ENCODE assay signal across 16 cellular contexts in the genomic region with DNA sequence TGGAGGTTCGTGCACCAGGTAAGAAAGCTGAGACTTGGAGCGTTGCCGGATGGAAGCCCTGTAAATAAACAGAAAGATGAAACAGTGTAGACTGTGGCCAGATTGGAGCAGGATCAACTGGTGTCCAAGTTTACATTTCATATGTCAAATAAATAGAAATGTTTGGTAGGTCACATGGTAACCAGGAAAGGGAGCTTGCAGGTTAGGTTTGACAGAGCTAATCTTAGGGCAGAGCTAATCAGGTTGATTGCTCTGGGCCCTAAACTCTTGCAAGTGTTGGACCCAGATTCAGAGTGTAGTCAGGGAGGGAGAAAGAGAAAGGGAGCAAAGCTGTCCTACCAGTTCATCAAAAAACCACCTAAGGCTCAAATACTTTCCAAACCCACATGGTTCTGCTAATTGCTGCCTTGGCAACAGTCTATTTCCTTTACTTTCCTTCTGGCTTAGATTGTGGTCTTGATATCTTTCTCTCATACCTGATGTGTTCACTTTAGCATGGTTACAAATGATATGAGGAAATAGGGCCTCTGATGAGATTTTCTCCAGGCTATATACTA.
DNase-seq lines count a peak whose midpoint lies in the region; ATAC-seq and TF ChIP-seq lines count a peak whose summit lies in the region.
"Had no signal": no experiment of that assay in that cellular context is flagged by ENCODE, and none has a peak within 500 bp of the region (broad histone marks: within the 10 kb centered on the region; RNA-seq: fewer than 3 reads in every experiment).

No MANE protein-coding gene starts in this region.

- no peak for TF ChIP-seq EP300 in stomach (IDR thresholded peaks at IDR 0.05)

- peaks cover 22% of the 10 kb centered on the region for H3K27me3 Mint-ChIP-seq in activated naive CD8-positive, alpha-beta T cell treated with anti-CD3 and anti-CD28 coated beads, Interleukin-2, amount 10 ng/mL, durations not matched to agents 7 days and 5 days
- no peaks in the 10 kb centered on the region for H3K27me3 Mint-ChIP-seq in activated naive CD8-positive, alpha-beta T cell treated with anti-CD3 and anti-CD28 coated beads for 36 hours
- H3K27me3 Mint-ChIP-seq in T-cell, result no peaks in the 10 kb centered on the region

- ATAC-seq in activated naive CD8-positive, alpha-beta T cell treated with anti-CD3 and anti-CD28 coated beads, Interleukin-2, amount 10 ng/mL, durations not matched to agents 7 days and 5 days (ENCODE audit: low read depth), result peak; percentile 69
- ATAC-seq in T-cell (replicated peaks in 1 of 4) (peak; percentile 33 to 77 (median 61)), GM21360 (IDR thresholded peaks at IDR 0.05; ENCODE audit: unreplicated experiment) (no peak), GM21515 (IDR thresholded peaks at IDR 0.05; ENCODE audit: unreplicated experiment) (no peak)
- ATAC-seq: heart right ventricle, left cardiac atrium had no signal

- H3K36me3 ChIP-seq in stomach, result no peaks in the 10 kb centered on the region
- H3K36me3 ChIP-seq: heart right ventricle had no signal

- peak overlapping the region; percentile 59 for H3K27ac Mint-ChIP-seq in activated naive CD8-positive, alpha-beta T cell treated with anti-CD3 and anti-CD28 coated beads, Interleukin-2, amount 10 ng/mL, durations not matched to agents 7 days and 5 days
- H3K27ac Mint-ChIP-seq in activated naive CD8-positive, alpha-beta T cell treated with anti-CD3 and anti-CD28 coated beads for 36 hours, result no peak overlapping the region
- H3K27ac Mint-ChIP-seq in T-cell, result peak overlapping the region; percentile 15 to 80

- CTCF ChIA-PET in T-cell (lab: Charles Lee), result interaction anchor here (0.5 to 1.9 kb wide), 10 partner anchors 10 to 838 kb away, joined by 3 to 7 read pairs (median 4); no protein-coding TSS in a partner anchor

- H3K27ac ChIP-seq in stomach, result peak overlapping the region in 2 of 5 donors; percentile 37 to 55
- H3K27ac ChIP-seq: heart right ventricle, parathyroid adenoma had no signal

- 34 to 64% (median 49%) methylated on average over 3 of the region's 3 CpGs for WGBS in stomach, 5 donors

- H3K9me3 Mint-ChIP-seq in activated naive CD8-positive, alpha-beta T cell treated with anti-CD3 and anti-CD28 coated beads, Interleukin-2, amount 10 ng/mL, durations not matched to agents 7 days and 5 days, result no peaks in the 10 kb centered on the region
- no peaks in the 10 kb centered on the region for H3K9me3 Mint-ChIP-seq in activated naive CD8-positive, alpha-beta T cell treated with anti-CD3 and anti-CD28 coated beads for 36 hours
- no peaks in the 10 kb centered on the region for H3K9me3 Mint-ChIP-seq in T-cell

- H3K4me1 ChIP-seq in stomach, result peaks cover 0 to 9% (median 4%) of the 10 kb centered on the region in 4 donors
- H3K4me1 ChIP-seq: parathyroid adenoma had no signal

- TF ChIP-seq CTCF in epithelial cell of esophagus (IDR thresholded peaks at IDR 0.05; ENCODE audit: insufficient read depth, low read depth, low read length, missing control alignments) (no peak), stomach (IDR thresholded peaks at IDR 0.05) (no peak)

- intact Hi-C loops in stomach (cut with DNase I; ENCODE audit: low total_unique reads), result no loop called here

- TF ChIP-seq POLR2A in stomach (IDR thresholded peaks at IDR 0.05), result no peak

- peaks cover 4% of the 10 kb centered on the region for H3K36me3 Mint-ChIP-seq in activated naive CD8-positive, alpha-beta T cell treated with anti-CD3 and anti-CD28 coated beads, Interleukin-2, amount 10 ng/mL, durations not matched to agents 7 days and 5 days
- H3K36me3 Mint-ChIP-seq in activated naive CD8-positive, alpha-beta T cell treated with anti-CD3 and anti-CD28 coated beads for 36 hours, result no peaks in the 10 kb centered on the region
- H3K36me3 Mint-ChIP-seq in T-cell, result no peaks in the 10 kb centered on the region

- POLR2A ChIA-PET in activated naive CD8-positive, alpha-beta T cell treated with anti-CD3 and anti-CD28 coated beads, Interleukin-2, amount 10 ng/mL, durations not matched to agents 7 days and 5 days (lab: Charles Lee), result no interaction called here
- POLR2A ChIA-PET in T-cell (lab: Charles Lee), result interaction anchor here in 1 of 2 donors (0.6 to 0.7 kb wide), 2 partner anchors 34 to 196 kb away, joined by 3 read pairs; no protein-coding TSS in a partner anchor

- H3K27me3 ChIP-seq in stomach, result no peaks in the 10 kb centered on the region
- H3K27me3 ChIP-seq: heart right ventricle had no signal

- H3K4me3 Mint-ChIP-seq in activated naive CD8-positive, alpha-beta T cell treated with anti-CD3 and anti-CD28 coated beads, Interleukin-2, amount 10 ng/mL, durations not matched to agents 7 days and 5 days, result peak overlapping the region; percentile 4
- no peak overlapping the region for H3K4me3 Mint-ChIP-seq in activated naive CD8-positive, alpha-beta T cell treated with anti-CD3 and anti-CD28 coated beads for 36 hours
- no peak overlapping the region for H3K4me3 Mint-ChIP-seq in T-cell

- H3K4me1 Mint-ChIP-seq in activated naive CD8-positive, alpha-beta T cell treated with anti-CD3 and anti-CD28 coated beads, Interleukin-2, amount 10 ng/mL, durations not matched to agents 7 days and 5 days, result peaks cover 22% of the 10 kb centered on the region
- H3K4me1 Mint-ChIP-seq in activated naive CD8-positive, alpha-beta T cell treated with anti-CD3 and anti-CD28 coated beads for 36 hours, result peaks cover 11% of the 10 kb centered on the region
- H3K4me1 Mint-ChIP-seq in T-cell, result peaks cover 14 to 35% (median 32%) of the 10 kb centered on the region in 3 donors

- no peaks in the 10 kb centered on the region for H3K9me3 ChIP-seq in stomach
- H3K9me3 ChIP-seq: heart right ventricle, SK-N-SH had no signal

- H3K4me3 ChIP-seq in epithelial cell of esophagus (ENCODE audit: low read length) (no peak overlapping the region), stomach (no peak overlapping the region)
- H3K4me3 ChIP-seq: heart right ventricle had no signal

- DNase-seq in activated naive CD8-positive, alpha-beta T cell treated with anti-CD3 and anti-CD28 coated beads, Interleukin-2, amount 10 ng/mL, durations not matched to agents 7 days and 5 days, result no peak
- no peak for DNase-seq in activated naive CD8-positive, alpha-beta T cell treated with anti-CD3 and anti-CD28 coated beads for 36 hours
- DNase-seq in T-cell (no peak), epithelial cell of esophagus (ENCODE audit: low read depth) (peak; percentile 50), stomach (peak; percentile 57), NCI-H446 treated with DMSO at 0.1 percent for 48 hours (lab: John Stamatoyannopoulos, UW) (no peak)
- DNase-seq: COR-L47; heart right ventricle; left cardiac atrium; NCI-H1417 treated with DMSO at 0.1 percent for 48 hours; NCI-H510A treated with DMSO at 0.1 percent for 48 hours; SK-N-SH; stimulated activated naive CD4-positive, alpha-beta T cell had no signal

Comparison
In these comparisons a context has a peak if more than half of its experiments do, and no peak if none do; other contexts are left out.
1. ATAC-seq: peak in activated naive CD8-positive, alpha-beta T cell treated with anti-CD3 and anti-CD28 coated beads, Interleukin-2, amount 10 ng/mL, durations not matched to agents 7 days and 5 days (single experiment) and T-cell (4 of 4); none in GM21360 (single experiment) and GM21515 (single experiment).
2. DNase-seq: peak in epithelial cell of esophagus (single experiment) and stomach (single experiment); none in activated naive CD8-positive, alpha-beta T cell treated with anti-CD3 and anti-CD28 coated beads, Interleukin-2, amount 10 ng/mL, durations not matched to agents 7 days and 5 days (single experiment), activated naive CD8-positive, alpha-beta T cell treated with anti-CD3 and anti-CD28 coated beads for 36 hours (single experiment), T-cell (0 of 34) and NCI-H446 treated with DMSO at 0.1 percent for 48 hours (single experiment).